ENCODE assay signal across 9 cellular contexts in genomic region chr3:122146466-122146865, GRCh38.
DNase-seq lines count a peak whose midpoint lies in the region; ATAC-seq lines count a peak whose summit lies in the region.
"Had no signal": no experiment of that assay in that cellular context is flagged by ENCODE, and none has a peak within 500 bp of the region (broad histone marks: within the 10 kb centered on the region; RNA-seq: fewer than 3 reads in every experiment).

No MANE protein-coding gene starts in this region.

- peak overlapping the region; percentile 87 for H3K27ac Mint-ChIP-seq in activated T-cell treated with anti-CD3 and anti-CD28 coated beads, Interleukin-2, amount 50 U/mL, for 24 hours

- peaks cover 7% of the 10 kb centered on the region for H3K9me3 Mint-ChIP-seq in activated T-cell treated with anti-CD3 and anti-CD28 coated beads, Interleukin-2, amount 50 U/mL, for 24 hours

- H3K27me3 Mint-ChIP-seq in activated T-cell treated with anti-CD3 and anti-CD28 coated beads, Interleukin-2, amount 50 U/mL, for 24 hours = peaks cover 8% of the 10 kb centered on the region
- H3K27me3 Mint-ChIP-seq: IgD-negative memory B cell had no signal

- ATAC-seq in GM19395 (IDR thresholded peaks at IDR 0.05; ENCODE audit: unreplicated experiment) = peak; percentile 95
- ATAC-seq in HG03025 (IDR thresholded peaks at IDR 0.05; ENCODE audit: low FRiP score, unreplicated experiment) = peak; percentile 49

- H3K4me1 Mint-ChIP-seq in activated T-cell treated with anti-CD3 and anti-CD28 coated beads, Interleukin-2, amount 50 U/mL, for 24 hours (ENCODE audit: low read depth) = peaks cover 36% of the 10 kb centered on the region
- H3K4me1 Mint-ChIP-seq: IgD-negative memory B cell had no signal

- peak; percentile 58 for DNase-seq in activated T-cell treated with anti-CD3 and anti-CD28 coated beads, Interleukin-2, amount 50 U/mL, for 24 hours
- DNase-seq in stimulated activated CD4-positive, alpha-beta T cell treated with anti-CD3 and anti-CD28 coated beads, Interleukin-4, amount 100 ng/mL, for 48 hours (ENCODE audit: low read depth in 2 of 2) = peak; percentile 53 to 68
- DNase-seq in NCI-H446 (lab: John Stamatoyannopoulos, UW) (no peak), CD1c-positive myeloid dendritic cell (ENCODE audit: extremely low spot score) (no peak), LoVo (ENCODE audit: low spot score) (no peak), NAMALWA (ENCODE audit: low spot score) (no peak)

- H3K4me3 Mint-ChIP-seq in activated T-cell treated with anti-CD3 and anti-CD28 coated beads, Interleukin-2, amount 50 U/mL, for 24 hours = no peak overlapping the region
- H3K4me3 Mint-ChIP-seq: IgD-negative memory B cell had no signal

- peaks cover 3% of the 10 kb centered on the region for H3K36me3 Mint-ChIP-seq in activated T-cell treated with anti-CD3 and anti-CD28 coated beads, Interleukin-2, amount 50 U/mL, for 24 hours (ENCODE audit: low read depth)
- H3K36me3 Mint-ChIP-seq: IgD-negative memory B cell had no signal

Comparison
In these comparisons a context has a peak if more than half of its experiments do, and no peak if none do; other contexts are left out.
1. DNase-seq: peak in activated T-cell treated with anti-CD3 and anti-CD28 coated beads, Interleukin-2, amount 50 U/mL, for 24 hours (single experiment) and stimulated activated CD4-positive, alpha-beta T cell treated with anti-CD3 and anti-CD28 coated beads, Interleukin-4, amount 100 ng/mL, for 48 hours (2 of 2); none in NCI-H446 (0 of 2), CD1c-positive myeloid dendritic cell (single experiment), LoVo (single experiment) and NAMALWA (single experiment).